19 cellular contexts compared by ENCODE assay signal in the genomic region with DNA sequence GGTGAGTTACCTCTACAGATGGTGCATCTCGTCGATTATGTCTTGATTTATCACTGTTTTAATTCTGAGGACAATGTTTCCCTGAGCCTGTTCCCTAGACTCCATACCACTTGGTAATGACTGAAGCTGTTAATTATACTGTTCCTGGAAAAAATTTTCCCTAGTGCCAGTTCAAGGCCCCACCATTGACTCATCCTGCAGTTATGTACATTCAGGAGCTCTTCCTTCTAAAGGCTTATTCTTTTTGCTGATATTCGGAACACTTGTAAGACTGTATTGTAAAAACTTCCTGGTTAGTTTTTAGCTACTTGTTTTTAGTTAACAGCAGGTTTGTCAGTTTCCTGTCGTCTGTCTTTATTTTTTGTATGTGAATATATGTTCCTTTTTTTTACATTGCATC. TPM values are rescaled to one million over a fixed set of nuclear protein-coding genes. Genes with fewer than 3 reads are reported as not detected.
A peak's percentile ranks its signal among the peaks of the same experiment; 100 is the strongest.
DNase-seq lines count a peak whose midpoint lies in the region; ATAC-seq, FAIRE-seq and TF ChIP-seq lines count a peak whose summit lies in the region.
"Had no signal": no experiment of that assay in that cellular context is flagged by ENCODE, and none has a peak within 500 bp of the region (broad histone marks: within the 10 kb centered on the region; RNA-seq: fewer than 3 reads in every experiment).

No MANE protein-coding gene starts in this region.

- no peaks in the 10 kb centered on the region for H3K36me3 Mint-ChIP-seq in activated CD8-positive, alpha-beta T cell treated with anti-CD3 and anti-CD28 coated beads, Interleukin-2, amount 10 ng/mL, durations not matched to agents 7 days and 5 days (ENCODE audit: low read depth)
- no peaks in the 10 kb centered on the region for H3K36me3 Mint-ChIP-seq in activated naive CD8-positive, alpha-beta T cell treated with anti-CD3 and anti-CD28 coated beads, Interleukin-2, amount 50 U/mL, for 24 hours (ENCODE audit: low read depth)
- H3K36me3 Mint-ChIP-seq: WTC11 had no signal

- DNase-seq in AG10803 (ENCODE audit: low read depth) (peak; percentile 6), HTR-8/SVneo (ENCODE audit: insufficient read length, low spot score) (peak; percentile 71), cardiac fibroblast (ENCODE audit: low read depth in 2 of 2) (peak; percentile 16 to 19), kidney glomerular epithelial cell (lab: John Stamatoyannopoulos, UW) (peak; percentile 30), T1000 (lab: John Stamatoyannopoulos, UW) (no peak)
- DNase-seq in activated CD8-positive, alpha-beta T cell treated with anti-CD3 and anti-CD28 coated beads, Interleukin-2, amount 10 ng/mL, durations not matched to agents 7 days and 5 days = no peak
- no peak for DNase-seq in activated naive CD8-positive, alpha-beta T cell treated with anti-CD3 and anti-CD28 coated beads, Interleukin-2, amount 50 U/mL, for 24 hours
- DNase-seq: activated CD4-positive, alpha-beta T cell treated with anti-CD3 and anti-CD28 coated beads, Interleukin-2, amount 50 U/mL, for 48 hours; esophagus squamous epithelium; GDM1; heart right ventricle; NCI-H187 treated with DMSO at 0.1 percent for 48 hours; psoas muscle; stimulated activated CD4-positive, alpha-beta T cell treated with anti-CD3 and anti-CD28 coated beads, Interleukin-15, amount 100 ng/mL, for 24 hours; uterus had no signal

- POLR2A ChIA-PET in activated CD8-positive, alpha-beta T cell treated with anti-CD3 and anti-CD28 coated beads, Interleukin-2, amount 10 ng/mL, durations not matched to agents 7 days and 5 days (lab: Charles Lee) = no interaction called here

- H3K4me3 Mint-ChIP-seq in activated CD8-positive, alpha-beta T cell treated with anti-CD3 and anti-CD28 coated beads, Interleukin-2, amount 10 ng/mL, durations not matched to agents 7 days and 5 days = no peak overlapping the region
- H3K4me3 Mint-ChIP-seq in activated naive CD8-positive, alpha-beta T cell treated with anti-CD3 and anti-CD28 coated beads, Interleukin-2, amount 50 U/mL, for 24 hours = no peak overlapping the region
- H3K4me3 Mint-ChIP-seq: T-helper 2 cell treated with Interferon-gamma antibody and Interleukin-4, amounts not matched to agents 5 μg/mL and 100 μg/mL, for 36 hours; WTC11 had no signal

- CTCF ChIA-PET in activated CD8-positive, alpha-beta T cell treated with anti-CD3 and anti-CD28 coated beads, Interleukin-2, amount 10 ng/mL, durations not matched to agents 7 days and 5 days (lab: Charles Lee) = interaction anchor here (0.8 kb wide), 1 partner anchor 185 kb away, joined by 3 read pairs; no protein-coding TSS in a partner anchor

- H3K9me3 Mint-ChIP-seq in activated CD8-positive, alpha-beta T cell treated with anti-CD3 and anti-CD28 coated beads, Interleukin-2, amount 10 ng/mL, durations not matched to agents 7 days and 5 days (ENCODE audit: insufficient read depth) = no peaks in the 10 kb centered on the region
- H3K9me3 Mint-ChIP-seq in activated naive CD8-positive, alpha-beta T cell treated with anti-CD3 and anti-CD28 coated beads, Interleukin-2, amount 50 U/mL, for 24 hours = no peaks in the 10 kb centered on the region
- H3K9me3 Mint-ChIP-seq: T-helper 2 cell treated with Interferon-gamma antibody and Interleukin-4, amounts not matched to agents 5 μg/mL and 100 μg/mL, for 36 hours; WTC11 had no signal

- H3K27me3 Mint-ChIP-seq in activated CD8-positive, alpha-beta T cell treated with anti-CD3 and anti-CD28 coated beads, Interleukin-2, amount 10 ng/mL, durations not matched to agents 7 days and 5 days (ENCODE audit: low read depth) = peaks cover 6% of the 10 kb centered on the region
- no peaks in the 10 kb centered on the region for H3K27me3 Mint-ChIP-seq in activated naive CD8-positive, alpha-beta T cell treated with anti-CD3 and anti-CD28 coated beads, Interleukin-2, amount 50 U/mL, for 24 hours

- no peak for FAIRE-seq in HTR-8/SVneo (lab: Jason Lieb, UNC)

- H3K27ac Mint-ChIP-seq in activated CD8-positive, alpha-beta T cell treated with anti-CD3 and anti-CD28 coated beads, Interleukin-2, amount 10 ng/mL, durations not matched to agents 7 days and 5 days = no peak overlapping the region
- no peak overlapping the region for H3K27ac Mint-ChIP-seq in activated naive CD8-positive, alpha-beta T cell treated with anti-CD3 and anti-CD28 coated beads, Interleukin-2, amount 50 U/mL, for 24 hours
- H3K27ac Mint-ChIP-seq: T-helper 2 cell treated with Interferon-gamma antibody and Interleukin-4, amounts not matched to agents 5 μg/mL and 100 μg/mL, for 36 hours; WTC11 had no signal

- ATAC-seq in HG03354 (IDR thresholded peaks at IDR 0.05; ENCODE audit: poor library complexity, severe bottlenecking, unreplicated experiment) = no peak
- no peak for ATAC-seq in activated CD8-positive, alpha-beta T cell treated with anti-CD3 and anti-CD28 coated beads, Interleukin-2, amount 10 ng/mL, durations not matched to agents 7 days and 5 days
- no peak for ATAC-seq in activated naive CD8-positive, alpha-beta T cell treated with anti-CD3 and anti-CD28 coated beads, Interleukin-2, amount 50 U/mL, for 24 hours
- ATAC-seq: heart right ventricle, psoas muscle, WTC11 had no signal

- H3K4me1 Mint-ChIP-seq in activated CD8-positive, alpha-beta T cell treated with anti-CD3 and anti-CD28 coated beads, Interleukin-2, amount 10 ng/mL, durations not matched to agents 7 days and 5 days (ENCODE audit: low read depth) = no peaks in the 10 kb centered on the region
- no peaks in the 10 kb centered on the region for H3K4me1 Mint-ChIP-seq in activated naive CD8-positive, alpha-beta T cell treated with anti-CD3 and anti-CD28 coated beads, Interleukin-2, amount 50 U/mL, for 24 hours
- H3K4me1 Mint-ChIP-seq: WTC11 had no signal

- TF ChIP-seq CTCF in AG10803 (conservative IDR thresholded peaks at IDR 0.05; ENCODE audit: low read length) (no peak), cardiac fibroblast (IDR thresholded peaks at IDR 0.05; ENCODE audit: low read depth, low read length) (no peak)

- H3K4me3 ChIP-seq in AG10803 (ENCODE audit: low read length) (no peak overlapping the region), cardiac fibroblast (replicated peaks in 1 of 2; ENCODE audit: low read depth in 2 of 2, low read length in 2 of 2) (no peak overlapping the region)
- H3K4me3 ChIP-seq: BLaER1 treated with 17β-estradiol and CSF1 and Interleukin-3, amounts not matched to agents 10 nM and 100 nM; esophagus squamous epithelium; heart right ventricle; psoas muscle; uterus had no signal

RNA-seq across cellular contexts. Expression of gene PPP2R5E, which starts 30.4 kb away (rescaled TPM):
- 10 to 100 TPM; 49.7 to 50.4 TPM for total RNA-seq in activated CD8-positive, alpha-beta T cell treated with anti-CD3 and anti-CD28 coated beads, Interleukin-2, amount 10 ng/mL, durations not matched to agents 7 days and 5 days

Comparison
In these comparisons a context has a peak if more than half of its experiments do, and no peak if none do; other contexts are left out.
1. DNase-seq: peak in AG10803 (single experiment), HTR-8/SVneo (single experiment), cardiac fibroblast (2 of 2) and kidney glomerular epithelial cell (single experiment); none in activated CD8-positive, alpha-beta T cell treated with anti-CD3 and anti-CD28 coated beads, Interleukin-2, amount 10 ng/mL, durations not matched to agents 7 days and 5 days (single experiment), activated naive CD8-positive, alpha-beta T cell treated with anti-CD3 and anti-CD28 coated beads, Interleukin-2, amount 50 U/mL, for 24 hours (single experiment) and T1000 (single experiment).